Comparison of ENCODE assay signal across 8 cellular contexts in the genomic region with DNA sequence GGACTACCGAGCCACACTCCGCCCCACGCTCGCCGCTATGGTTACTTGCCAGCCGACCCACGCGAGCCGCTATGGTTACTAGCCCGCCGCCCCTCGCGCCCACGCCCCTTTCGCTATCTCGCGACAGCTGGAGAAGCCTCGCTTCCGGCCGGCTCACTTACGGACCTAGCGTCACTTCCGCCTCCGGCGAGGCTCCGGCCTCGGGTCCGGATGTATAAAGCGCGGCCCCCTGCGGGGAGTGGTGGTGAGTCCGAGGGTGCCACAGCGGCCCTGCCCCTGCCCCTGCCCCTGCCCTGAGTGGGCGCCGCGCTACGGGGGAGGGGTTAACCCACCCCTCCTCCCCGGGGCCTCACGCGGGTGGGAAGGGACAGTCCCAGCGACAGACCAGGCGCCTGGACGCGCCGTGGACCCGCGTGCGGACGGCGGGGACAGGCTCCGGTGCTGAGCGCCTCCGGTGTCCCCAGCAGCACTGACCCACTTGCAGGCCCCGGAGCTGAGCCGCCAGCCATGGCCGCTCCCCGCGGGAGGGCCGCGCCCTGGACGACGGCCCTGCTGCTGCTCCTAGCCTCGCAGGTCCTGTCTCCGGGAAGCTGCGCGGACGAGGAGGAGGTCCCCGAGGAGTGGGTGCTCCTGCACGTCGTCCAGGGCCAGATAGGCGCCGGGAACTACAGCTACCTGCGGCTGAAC. TPM values are rescaled to one million over a fixed set of nuclear protein-coding genes. Genes with fewer than 3 reads are reported as not detected.
DNase-seq lines count a peak whose midpoint lies in the region; ATAC-seq and TF ChIP-seq lines count a peak whose summit lies in the region.

C6orf120 (plus strand) TSS at position 174 of the 687 bp plus-strand sequence; CDS start at position 508, 334 bp downstream.
WDR27 (minus strand) TSS at position 77 of the 687 bp plus-strand sequence. CDS start 13,024 bp downstream, outside the sequence.

- no peaks in the 10 kb centered on the region for H3K9me3 Mint-ChIP-seq in activated naive CD8-positive, alpha-beta T cell treated with anti-CD3 and anti-CD28 coated beads for 36 hours

- H3K27ac ChIP-seq in ovary (peak within 1 kb of the TSS; percentile 47 to 87), thyroid gland (peak within 1 kb of the TSS; percentile 85 to 93 (median 88))

- DNase-seq in GM10266 (ENCODE audit: extremely low spot score) (peak; percentile 95), NCI-H1105 (lab: John Stamatoyannopoulos, UW) (peak; percentile 99), SKM-1 treated with dmso at 0.1 percent for 144 hours (lab: John Stamatoyannopoulos, UW; ENCODE audit: unreplicated experiment) (peak; percentile 91), head of caudate nucleus (peak; percentile 91 to 99 (median 96)), ovary (peak; percentile 94 to 97 (median 95)), thyroid gland (peak; percentile 96 to 97)
- DNase-seq in activated naive CD8-positive, alpha-beta T cell treated with anti-CD3 and anti-CD28 coated beads for 36 hours = peak; percentile 97

- peak; percentile 94 for ATAC-seq in HG02623 (IDR thresholded peaks at IDR 0.05; ENCODE audit: unreplicated experiment)

- peak within 1 kb of the TSS; percentile 91 for H3K4me3 Mint-ChIP-seq in activated naive CD8-positive, alpha-beta T cell treated with anti-CD3 and anti-CD28 coated beads for 36 hours

- TF ChIP-seq POLR2A in ovary (IDR thresholded peaks at IDR 0.05) (peak; percentile 89), thyroid gland (IDR thresholded peaks at IDR 0.05) (peak; percentile 65 to 93)

- intact Hi-C loops in head of caudate nucleus (cut with DNase I) (no loop called here), ovary (cut with DNase I) (no loop called here), thyroid gland (cut with DNase I) (loop anchor here (10.0 kb wide), 1 partner anchor 53 kb away; the partner anchor contains the start of genes DYNLT2 and ERMARD)

- 0 to 1% (median 0%) methylated on average over 50 to 73 of the region's 73 CpGs for WGBS in ovary, 3 donors
- WGBS in thyroid gland, 2 donors = 0 to 1% methylated on average over 4 to 15 of the region's 73 CpGs

- peaks cover 46% of the 10 kb centered on the region for H3K4me1 Mint-ChIP-seq in activated naive CD8-positive, alpha-beta T cell treated with anti-CD3 and anti-CD28 coated beads for 36 hours

- H3K36me3 ChIP-seq in ovary (no peaks in the 10 kb centered on the region), thyroid gland (no peaks in the 10 kb centered on the region)

- TF ChIP-seq CTCF in GM10266 (IDR thresholded peaks at IDR 0.05; ENCODE audit: control insufficient read depth, insufficient read depth, low read depth, missing control alignments) = peak; percentile 14
- peak in 1 of 3 donors; percentile 28 for TF ChIP-seq CTCF in ovary (IDR thresholded peaks at IDR 0.05)
- peak in 1 of 6 experiments; percentile 12 for TF ChIP-seq CTCF in thyroid gland (IDR thresholded peaks at IDR 0.05)

- no peaks in the 10 kb centered on the region for H3K27me3 Mint-ChIP-seq in activated naive CD8-positive, alpha-beta T cell treated with anti-CD3 and anti-CD28 coated beads for 36 hours

- H3K4me3 ChIP-seq in ovary (peak within 1 kb of the TSS; percentile 93), thyroid gland (replicated peaks in 1 of 3) (peak within 1 kb of the TSS; percentile 62 to 83 (median 78))

- TF ChIP-seq EP300 in ovary (IDR thresholded peaks at IDR 0.05) = no peak

- H3K36me3 Mint-ChIP-seq in activated naive CD8-positive, alpha-beta T cell treated with anti-CD3 and anti-CD28 coated beads for 36 hours = peaks cover 36% of the 10 kb centered on the region

- H3K27me3 ChIP-seq in ovary (no peaks in the 10 kb centered on the region), thyroid gland (no peaks in the 10 kb centered on the region)

- no peaks in the 10 kb centered on the region for H3K9me3 ChIP-seq in ovary
- H3K9me3 ChIP-seq in thyroid gland = no peaks in the 10 kb centered on the region

- H3K4me1 ChIP-seq in ovary (ENCODE audit: insufficient read depth) (peaks cover 4% of the 10 kb centered on the region), thyroid gland (peaks cover 14 to 29% of the 10 kb centered on the region in 2 donors)

- peak within 1 kb of the TSS; percentile 89 for H3K27ac Mint-ChIP-seq in activated naive CD8-positive, alpha-beta T cell treated with anti-CD3 and anti-CD28 coated beads for 36 hours

RNA-seq across cellular contexts. Expression of gene C6orf120, which starts in this region (rescaled TPM):
- 10 to 100 TPM; 20.8 to 21.0 TPM for total RNA-seq in activated naive CD8-positive, alpha-beta T cell treated with anti-CD3 and anti-CD28 coated beads for 36 hours
- total RNA-seq in ovary (10 to 100 TPM; 22.9 to 32.7 (median 27.9) TPM), thyroid gland (10 to 100 TPM; 19.8 to 32.1 (median 29.3) TPM)
- polyA plus RNA-seq in ovary = 10 to 100 TPM; 13.3 to 16.6 TPM

RNA-seq across cellular contexts. Expression of gene WDR27, which starts in this region (rescaled TPM):
- 10 to 100 TPM; 29.0 to 29.7 TPM for total RNA-seq in activated naive CD8-positive, alpha-beta T cell treated with anti-CD3 and anti-CD28 coated beads for 36 hours
- total RNA-seq in ovary = 10 to 100 TPM; 35.1 to 53.4 (median 40.7) TPM
- 10 to 100 TPM; 16.6 to 23.0 TPM for polyA plus RNA-seq in ovary
- total RNA-seq in thyroid gland = 10 to 100 TPM; 48.9 to 74.6 (median 51.8) TPM

Comparison
In these comparisons a context has a peak if more than half of its experiments do, and no peak if none do; other contexts are left out.
1. Peak in every context shown above with its lines: DNase-seq, ATAC-seq, H3K4me3 ChIP-seq and H3K27ac ChIP-seq.